Comparison of ENCODE assay signal across 11 cellular contexts in the genomic region with DNA sequence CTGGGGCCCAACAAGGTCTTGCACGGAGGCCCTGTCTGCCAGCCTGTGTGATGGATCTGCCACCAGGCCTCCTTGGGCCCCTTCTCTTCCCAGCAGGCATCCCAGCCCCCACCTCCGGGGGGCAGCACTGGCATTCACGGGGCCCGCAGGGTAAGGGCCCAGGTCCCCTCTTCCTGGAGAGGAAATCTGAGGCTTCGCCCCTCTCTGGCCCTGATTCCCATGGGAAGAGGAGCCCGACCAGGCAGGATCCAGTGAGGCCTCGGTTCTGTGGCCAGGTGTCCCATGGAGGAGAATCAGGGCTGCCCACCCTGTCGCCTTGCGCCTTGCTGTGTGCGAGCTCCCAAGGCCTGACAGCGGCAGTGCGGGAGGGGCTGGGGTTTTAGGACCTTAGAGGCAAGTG. TPM values are rescaled to one million over a fixed set of nuclear protein-coding genes. Genes with fewer than 3 reads are reported as not detected.
DNase-seq lines count a peak whose midpoint lies in the region; ATAC-seq and TF ChIP-seq lines count a peak whose summit lies in the region.
"Had no signal": no experiment of that assay in that cellular context is flagged by ENCODE, and none has a peak within 500 bp of the region (broad histone marks: within the 10 kb centered on the region; RNA-seq: fewer than 3 reads in every experiment).

No MANE protein-coding gene starts in this region.

- RAD21 ChIA-PET in HCT116 (lab: Charles Lee; ENCODE audit: low non-redundant PET in 1 of 2, low total read pairs in 2 of 2, uncharacterized antibody in 2 of 2, unreplicated experiment in 2 of 2): no interaction called here

- no peaks in the 10 kb centered on the region for H3K4me1 Mint-ChIP-seq in nephron progenitor cell

- H3K9me3 Mint-ChIP-seq in nephron progenitor cell: no peaks in the 10 kb centered on the region
- H3K9me3 Mint-ChIP-seq: nephron had no signal

- H3K4me1 ChIP-seq in HCT116 (ENCODE audit: control insufficient read depth in 1 of 2, insufficient read depth in 2 of 2, low read length in 2 of 2): no peaks in the 10 kb centered on the region

- H3K9me2 ChIP-seq in HCT116 (ENCODE audit: insufficient read depth): no peaks in the 10 kb centered on the region

- H3K36me3 ChIP-seq in HCT116 (ENCODE audit: control insufficient read depth in 1 of 2, insufficient read depth in 2 of 2, low read length in 2 of 2): peaks cover 7 to 23% of the 10 kb centered on the region in 2 experiments; a peak in 3 of 4 replicates

- H3K9ac ChIP-seq in HCT116 (ENCODE audit: low read length): no peak overlapping the region

- H3K27ac Mint-ChIP-seq in nephron progenitor cell: no peak overlapping the region
- H3K27ac Mint-ChIP-seq: nephron had no signal

- no peaks in the 10 kb centered on the region; the same call in 1 of the 2 replicates for H3K79me2 ChIP-seq in HCT116 (ENCODE audit: insufficient read depth, low read length)

- no peak overlapping the region for H2AFZ ChIP-seq in HCT116 (ENCODE audit: low read depth, low read length, poor library complexity, severe bottlenecking)

- peak; percentile 67 for ATAC-seq in HCT116
- ATAC-seq in HG02981 (IDR thresholded peaks at IDR 0.05; ENCODE audit: unreplicated experiment): no peak

- H4K20me1 ChIP-seq in HCT116 (ENCODE audit: insufficient read depth): no peaks in the 10 kb centered on the region

- CTCF ChIA-PET in HCT116 (lab: Charles Lee): no interaction called here

- POLR2A ChIA-PET in HCT116 (lab: Charles Lee): no interaction called here

- H3K4me3 Mint-ChIP-seq in nephron progenitor cell: no peak overlapping the region
- H3K4me3 Mint-ChIP-seq: nephron had no signal

- no TSS peak for BruUV-seq in HCT116 (replicated peaks; lab: Mats Ljungman, UMichigan)

- no peak for TF ChIP-seq RAD21 in HCT116 (IDR thresholded peaks at IDR 0.05; ENCODE audit: low read depth)

- DNase-seq in ELF-1 (ENCODE audit: low read depth, low spot score): peak; percentile 14
- no peak for DNase-seq in HCT116 (ENCODE audit: low read depth, low spot score)
- DNase-seq in dorsolateral prefrontal cortex: peak in 3 of 10 donors; percentile 11 to 31 (median 16)
- DNase-seq in nephron progenitor cell: no peak
- DNase-seq in NCI-H2171 (lab: John Stamatoyannopoulos, UW): no peak
- DNase-seq in T-helper 1 cell: no peak
- DNase-seq: activated T-cell treated with anti-CD3 and anti-CD28 coated beads, Interleukin-2, amount 50 U/mL, for 1 hour; DMS53 had no signal

- H3K4me3 ChIP-seq in HCT116 (replicated peaks in 1 of 2; ENCODE audit: low read depth in 1 of 2, low read length in 2 of 2) (no peak overlapping the region), dorsolateral prefrontal cortex (no peak overlapping the region)

- intact Hi-C loops in HCT116 (cut with micrococcal nuclease) (no loop called here), dorsolateral prefrontal cortex (cut with DNase I) (loop anchor here in 1 of 2 donors (10.0 kb wide), 1 partner anchor 61 kb away; a partner anchor contains a TSS)

- TF ChIP-seq CTCF in HCT116 (IDR thresholded peaks at IDR 0.05 in 2 of 3, conservative IDR thresholded peaks at IDR 0.05 in 1 of 3; ENCODE audit: borderline replicate concordance in 1 of 3, insufficient read depth in 1 of 3, low read depth in 2 of 3, low read length in 2 of 3) (peak in 2 of 3 experiments; percentile 35 to 47; a peak in 2 of 6 replicates), dorsolateral prefrontal cortex (IDR thresholded peaks at IDR 0.05 in 54 of 56, conservative IDR thresholded peaks at IDR 0.05 in 2 of 56; ENCODE audit: low read depth in 1 of 56, partially characterized antibody in 56 of 56) (peak in 1 of 56 donors; percentile 8), nephron progenitor cell (IDR thresholded peaks at IDR 0.05) (peak; percentile 11)

- no peaks in the 10 kb centered on the region for H3K27me3 ChIP-seq in HCT116 (ENCODE audit: insufficient read depth, low read length)
- H3K27me3 ChIP-seq in dorsolateral prefrontal cortex: no peaks in the 10 kb centered on the region

- H3K27ac ChIP-seq in HCT116 (ENCODE audit: low read depth, low read length): no peak overlapping the region
- peak overlapping the region in 49 of 59 donors; percentile 5 to 85 (median 68) for H3K27ac ChIP-seq in dorsolateral prefrontal cortex

- no peak for TF ChIP-seq POLR2A in HCT116 (IDR thresholded peaks at IDR 0.05; ENCODE audit: borderline replicate concordance, extremely low read depth, insufficient read depth, insufficient read length)

- H3K4me2 ChIP-seq in HCT116 (ENCODE audit: low read length): no peak overlapping the region

- no peaks in the 10 kb centered on the region for H3K9me3 ChIP-seq in HCT116 (ENCODE audit: control insufficient read depth in 1 of 2, insufficient read depth in 1 of 2, low read depth in 1 of 2, low read length in 2 of 2)

- peaks cover 24% of the 10 kb centered on the region for H3K36me3 Mint-ChIP-seq in nephron progenitor cell (ENCODE audit: low read depth)

- H3K27me3 Mint-ChIP-seq in nephron progenitor cell (ENCODE audit: low read depth, poor library complexity): no peaks in the 10 kb centered on the region

TF ChIP-seq in HCT116, 20 proteins besides CTCF, POLR2A, EP300 and RAD21:
- no peak for TF ChIP-seq ZFX (IDR thresholded peaks at IDR 0.05)
- TF ChIP-seq SRF (IDR thresholded peaks at IDR 0.05; ENCODE audit: low read depth): no peak
- no peak for TF ChIP-seq EGR1 (IDR thresholded peaks at IDR 0.05; ENCODE audit: low read depth)
TF ChIP-seq in HCT116: peak in this region for 0.

RNA-seq across cellular contexts. Expression of a gene that starts 48.4 kb away (rescaled TPM):
- total RNA-seq in HCT116 (2021; ENCODE audit: unreplicated experiment) (36.1 TPM), dorsolateral prefrontal cortex (100 to 1,000 TPM in 95 of 120 experiments, 10 to 100 TPM in 25; 75.2 to 164 (median 115) TPM)
- 12.3 and 20.8 TPM in 2 replicates for polyA plus RNA-seq in HCT116 (2012)

RNA-seq across cellular contexts. Expression of a gene that starts 55.0 kb away (rescaled TPM):
- total RNA-seq in HCT116 (2021; ENCODE audit: unreplicated experiment): 0.32 TPM
- 2.0 and 3.8 TPM in 2 replicates for polyA plus RNA-seq in HCT116 (2012)
- total RNA-seq in dorsolateral prefrontal cortex: 1 to 10 TPM in 12 of 120 experiments, under 1 TPM in 39, not detected in 69; 0.32 to 1.7 (median 0.77) TPM
- total RNA-seq: LHCN-M2 had no signal
